Comparison of ENCODE assay signal across 16 cellular contexts in the genomic region with DNA sequence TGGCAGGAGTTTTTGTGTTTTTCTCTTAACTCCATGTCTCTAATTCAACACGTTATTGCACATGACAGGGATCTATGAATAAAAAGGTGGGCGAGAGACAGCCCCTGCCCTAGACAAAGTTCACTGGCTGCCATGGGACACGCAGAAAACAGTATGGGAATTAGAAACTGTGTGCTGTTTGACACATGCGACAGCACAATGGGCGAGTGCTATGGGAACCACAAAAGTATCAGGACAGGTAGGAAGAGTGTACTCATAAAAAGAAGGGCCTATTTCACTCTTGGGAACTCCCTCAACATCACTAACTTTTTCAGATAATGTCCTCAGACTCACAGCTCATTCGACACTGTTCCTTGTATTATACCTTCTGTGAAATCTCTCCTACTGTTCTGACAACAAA. TPM values are rescaled to one million over a fixed set of nuclear protein-coding genes. Genes with fewer than 3 reads are reported as not detected.
DNase-seq lines count a peak whose midpoint lies in the region; ATAC-seq and TF ChIP-seq lines count a peak whose summit lies in the region.
"Had no signal": no experiment of that assay in that cellular context is flagged by ENCODE, and none has a peak within 500 bp of the region (broad histone marks: within the 10 kb centered on the region; RNA-seq: fewer than 3 reads in every experiment).

No MANE protein-coding gene starts in this region.

- no peak overlapping the region for H3K4me3 ChIP-seq in Loucy (ENCODE audit: low read length, poor library complexity, severe bottlenecking)
- H3K4me3 ChIP-seq: BLaER1, SK-N-MC had no signal

- H3K9ac ChIP-seq in Loucy (ENCODE audit: low read depth, low read length, poor library complexity, severe bottlenecking): no peak overlapping the region
- H3K9ac ChIP-seq: BLaER1 had no signal

- H3K4me3 Mint-ChIP-seq in activated CD4-positive, alpha-beta memory T cell treated with anti-CD3 and anti-CD28 coated beads for 36 hours: no peak overlapping the region
- no peak overlapping the region for H3K4me3 Mint-ChIP-seq in activated CD4-positive, alpha-beta memory T cell treated with anti-CD3 and anti-CD28 coated beads, Interleukin-2, amount 10 ng/mL, durations not matched to agents 7 days and 5 days
- H3K4me3 Mint-ChIP-seq in stimulated activated effector memory CD8-positive, alpha-beta T cell treated with anti-CD3 and anti-CD28 coated beads, Interleukin-12 subunit alpha, Interleukin-12 subunit beta, amount 100 ng/mL, for 72 hours: no peak overlapping the region
- H3K4me3 Mint-ChIP-seq: CD8-positive, alpha-beta T cell had no signal

- intact Hi-C loops in activated CD4-positive, alpha-beta memory T cell treated with anti-CD3 and anti-CD28 coated beads for 36 hours (cut with micrococcal nuclease): no loop called here

- no peaks in the 10 kb centered on the region for H3K9me2 ChIP-seq in Loucy (replicated peaks; ENCODE audit: low read depth, low read length)

- no peak for TF ChIP-seq CTCF in Loucy (conservative IDR thresholded peaks at IDR 0.05; ENCODE audit: low read length)

- no peaks in the 10 kb centered on the region for H3F3A ChIP-seq in Loucy (ENCODE audit: low read depth)

- H3K79me2 ChIP-seq in Loucy (ENCODE audit: insufficient read depth, low read length): no peaks in the 10 kb centered on the region

- H3K4me1 Mint-ChIP-seq in activated CD4-positive, alpha-beta memory T cell treated with anti-CD3 and anti-CD28 coated beads for 36 hours (ENCODE audit: low read depth): peaks cover 2% of the 10 kb centered on the region
- H3K4me1 Mint-ChIP-seq in activated CD4-positive, alpha-beta memory T cell treated with anti-CD3 and anti-CD28 coated beads, Interleukin-2, amount 10 ng/mL, durations not matched to agents 7 days and 5 days: peaks cover 18% of the 10 kb centered on the region
- peaks cover 20% of the 10 kb centered on the region for H3K4me1 Mint-ChIP-seq in stimulated activated effector memory CD8-positive, alpha-beta T cell treated with anti-CD3 and anti-CD28 coated beads, Interleukin-12 subunit alpha, Interleukin-12 subunit beta, amount 100 ng/mL, for 72 hours

- no peaks in the 10 kb centered on the region for H3K27me3 ChIP-seq in Loucy (ENCODE audit: insufficient read depth, low read length, poor library complexity, severe bottlenecking)
- H3K27me3 ChIP-seq: BLaER1 had no signal

- H3K36me3 ChIP-seq in Loucy (ENCODE audit: insufficient read depth, low read length): peaks cover 17% of the 10 kb centered on the region; the same call in 1 of the 2 replicates

- no peaks in the 10 kb centered on the region for H3K27me3 Mint-ChIP-seq in activated CD4-positive, alpha-beta memory T cell treated with anti-CD3 and anti-CD28 coated beads for 36 hours
- no peaks in the 10 kb centered on the region for H3K27me3 Mint-ChIP-seq in activated CD4-positive, alpha-beta memory T cell treated with anti-CD3 and anti-CD28 coated beads, Interleukin-2, amount 10 ng/mL, durations not matched to agents 7 days and 5 days

- H3K36me3 Mint-ChIP-seq in activated CD4-positive, alpha-beta memory T cell treated with anti-CD3 and anti-CD28 coated beads for 36 hours: peaks cover 29% of the 10 kb centered on the region
- H3K36me3 Mint-ChIP-seq in activated CD4-positive, alpha-beta memory T cell treated with anti-CD3 and anti-CD28 coated beads, Interleukin-2, amount 10 ng/mL, durations not matched to agents 7 days and 5 days (ENCODE audit: low read depth): peaks cover 59% of the 10 kb centered on the region
- peaks cover 57% of the 10 kb centered on the region for H3K36me3 Mint-ChIP-seq in stimulated activated effector memory CD8-positive, alpha-beta T cell treated with anti-CD3 and anti-CD28 coated beads, Interleukin-12 subunit alpha, Interleukin-12 subunit beta, amount 100 ng/mL, for 72 hours

- H3K4me2 ChIP-seq in Loucy (ENCODE audit: low read depth, low read length, poor library complexity, severe bottlenecking): peak overlapping the region; percentile 35
- H3K4me2 ChIP-seq: BLaER1 had no signal

- POLR2A ChIA-PET in activated CD4-positive, alpha-beta memory T cell treated with anti-CD3 and anti-CD28 coated beads for 36 hours (lab: Charles Lee): no interaction called here
- POLR2A ChIA-PET in activated CD4-positive, alpha-beta memory T cell treated with anti-CD3 and anti-CD28 coated beads, Interleukin-2, amount 10 ng/mL, durations not matched to agents 7 days and 5 days (lab: Charles Lee): interaction anchor here (1.2 kb wide), 1 partner anchor 9 kb away, joined by 3 read pairs; no protein-coding TSS in a partner anchor

- no peak overlapping the region for H3K27ac Mint-ChIP-seq in activated CD4-positive, alpha-beta memory T cell treated with anti-CD3 and anti-CD28 coated beads for 36 hours
- no peak overlapping the region for H3K27ac Mint-ChIP-seq in activated CD4-positive, alpha-beta memory T cell treated with anti-CD3 and anti-CD28 coated beads, Interleukin-2, amount 10 ng/mL, durations not matched to agents 7 days and 5 days
- H3K27ac Mint-ChIP-seq in stimulated activated effector memory CD8-positive, alpha-beta T cell treated with anti-CD3 and anti-CD28 coated beads, Interleukin-12 subunit alpha, Interleukin-12 subunit beta, amount 100 ng/mL, for 72 hours: no peak overlapping the region
- H3K27ac Mint-ChIP-seq: CD8-positive, alpha-beta T cell had no signal

- no peak overlapping the region for H2AFZ ChIP-seq in Loucy (ENCODE audit: low read length)

- CTCF ChIA-PET in activated CD4-positive, alpha-beta memory T cell treated with anti-CD3 and anti-CD28 coated beads for 36 hours (lab: Charles Lee): no interaction called here
- CTCF ChIA-PET in activated CD4-positive, alpha-beta memory T cell treated with anti-CD3 and anti-CD28 coated beads, Interleukin-2, amount 10 ng/mL, durations not matched to agents 7 days and 5 days (lab: Charles Lee): no interaction called here

- H3K4me1 ChIP-seq in Loucy (ENCODE audit: insufficient read depth, low read length, poor library complexity, severe bottlenecking): peaks cover 26% of the 10 kb centered on the region

- H4K20me1 ChIP-seq in Loucy (ENCODE audit: insufficient read depth, low read length, poor library complexity, severe bottlenecking): no peaks in the 10 kb centered on the region
- H4K20me1 ChIP-seq: BLaER1 had no signal

- ATAC-seq in GM21529 (IDR thresholded peaks at IDR 0.05; ENCODE audit: unreplicated experiment) (peak; percentile 64), esophagus mucosa (no peak)
- ATAC-seq in stimulated activated effector memory CD8-positive, alpha-beta T cell treated with anti-CD3 and anti-CD28 coated beads, Interleukin-12 subunit alpha, Interleukin-12 subunit beta, amount 100 ng/mL, for 72 hours: peak; percentile 36
- ATAC-seq: CD8-positive, alpha-beta T cell had no signal

- peak; percentile 24 for DNase-seq in activated CD4-positive, alpha-beta memory T cell treated with anti-CD3 and anti-CD28 coated beads for 36 hours
- DNase-seq in activated CD4-positive, alpha-beta memory T cell treated with anti-CD3 and anti-CD28 coated beads, Interleukin-2, amount 10 ng/mL, durations not matched to agents 7 days and 5 days: no peak
- no peak for DNase-seq in stimulated activated effector memory CD8-positive, alpha-beta T cell treated with anti-CD3 and anti-CD28 coated beads, Interleukin-12 subunit alpha, Interleukin-12 subunit beta, amount 100 ng/mL, for 72 hours (ENCODE audit: low spot score in 2 of 2)
- no peak for DNase-seq in ureter (ENCODE audit: low spot score)
- DNase-seq in NCI-H226: no peak
- DNase-seq: CD8-positive, alpha-beta T cell; H7; KBM-7; NCI-H2029 treated with DMSO at 0.1 percent for 48 hours; NCI-H524; Right ventricle myocardium superior had no signal

- no peaks in the 10 kb centered on the region for H3K9me3 ChIP-seq in Loucy (ENCODE audit: insufficient read depth, low read depth, low read length)
- H3K9me3 ChIP-seq: BLaER1 had no signal

- no peaks in the 10 kb centered on the region for H3K9me3 Mint-ChIP-seq in activated CD4-positive, alpha-beta memory T cell treated with anti-CD3 and anti-CD28 coated beads for 36 hours
- H3K9me3 Mint-ChIP-seq in activated CD4-positive, alpha-beta memory T cell treated with anti-CD3 and anti-CD28 coated beads, Interleukin-2, amount 10 ng/mL, durations not matched to agents 7 days and 5 days: no peaks in the 10 kb centered on the region
- H3K9me3 Mint-ChIP-seq in stimulated activated effector memory CD8-positive, alpha-beta T cell treated with anti-CD3 and anti-CD28 coated beads, Interleukin-12 subunit alpha, Interleukin-12 subunit beta, amount 100 ng/mL, for 72 hours: no peaks in the 10 kb centered on the region
- H3K9me3 Mint-ChIP-seq: CD8-positive, alpha-beta T cell had no signal

RNA-seq across cellular contexts. Expression of a gene that starts 45.7 kb away (rescaled TPM):
- total RNA-seq in activated CD4-positive, alpha-beta memory T cell treated with anti-CD3 and anti-CD28 coated beads for 36 hours: 10 to 100 TPM; 15.3 to 16.7 TPM
- total RNA-seq in activated CD4-positive, alpha-beta memory T cell treated with anti-CD3 and anti-CD28 coated beads, Interleukin-2, amount 10 ng/mL, durations not matched to agents 7 days and 5 days: 10 to 100 TPM; 22.9 to 25.0 TPM
- total RNA-seq in ureter: 43.2 TPM
- total RNA-seq in esophagus mucosa: 15.3 TPM
